Comparison of ENCODE assay signal across 8 cellular contexts in genomic region chr14:104799657-104800599, GRCh38. TPM values are rescaled to one million over a fixed set of nuclear protein-coding genes. Genes with fewer than 3 reads are reported as not detected.
DNase-seq lines count a peak whose midpoint lies in the region; ATAC-seq, FAIRE-seq and TF ChIP-seq lines count a peak whose summit lies in the region.

No MANE protein-coding gene starts in this region.

- TF ChIP-seq POLR2A in endothelial cell of umbilical vein (IDR thresholded peaks at IDR 0.05; ENCODE audit: low read depth, low read length) = no peak

- H2AFZ ChIP-seq in endothelial cell of umbilical vein (ENCODE audit: low read depth, low read length) = peak overlapping the region; percentile 41

- peaks cover 3% of the 10 kb centered on the region for H3K4me1 ChIP-seq in HEK293 (ENCODE audit: control insufficient read depth, insufficient read depth, low read length)
- peaks cover 7% of the 10 kb centered on the region for H3K4me1 ChIP-seq in endothelial cell of umbilical vein (ENCODE audit: control insufficient read depth, extremely low read depth, insufficient read depth, low read length)

- no peaks in the 10 kb centered on the region for H3K36me3 ChIP-seq in HEK293 (ENCODE audit: control insufficient read depth in 2 of 2, insufficient read depth in 1 of 2, low read length in 2 of 2)
- H3K36me3 ChIP-seq in endothelial cell of umbilical vein (ENCODE audit: control insufficient read depth in 2 of 2, extremely low read depth in 1 of 2, insufficient read depth in 2 of 2, low read length in 2 of 2) = no peaks in the 10 kb centered on the region

- intact Hi-C loops in endothelial cell of umbilical vein (cut with micrococcal nuclease) = loop anchor here (2.0 kb wide), 1 partner anchor 47 kb away; the partner anchor contains the start of gene SIVA1

- no peaks in the 10 kb centered on the region for H3K9me3 ChIP-seq in HEK293 (ENCODE audit: control insufficient read depth, insufficient read depth, low read depth, low read length)
- no peaks in the 10 kb centered on the region for H3K9me3 ChIP-seq in endothelial cell of umbilical vein (replicated peaks; ENCODE audit: control insufficient read depth, insufficient read depth, low read length)

- no peak for FAIRE-seq in endothelial cell of umbilical vein (lab: Jason Lieb, UNC)

- no peaks in the 10 kb centered on the region for H3K9me1 ChIP-seq in endothelial cell of umbilical vein (replicated peaks; ENCODE audit: control insufficient read depth, extremely low read depth, insufficient read depth, low read length)

- TF ChIP-seq CTCF in HEK293 (tag by site-specific recombination; IDR thresholded peaks at IDR 0.05) (peak; percentile 39; the same call in 1 of the 2 replicates), endothelial cell of umbilical vein (IDR thresholded peaks at IDR 0.05; ENCODE audit: extremely low read depth in 1 of 2, insufficient read depth in 1 of 2, low read depth in 1 of 2, low read length in 2 of 2) (peak; percentile 10 to 51)

- DNase-seq in GDM1 (lab: John Stamatoyannopoulos, UW) (peak; percentile 59), NCI-H69 (lab: John Stamatoyannopoulos, UW) (peak; percentile 90), endothelial cell of umbilical vein (ENCODE audit: low read depth, low spot score) (peak; percentile 62), midbrain (lab: John Stamatoyannopoulos, UW) (peak; percentile 47)
- peak; percentile 86 for DNase-seq in activated CD8-positive, alpha-beta memory T cell treated with anti-CD3 and anti-CD28 coated beads, Interleukin-2, amount 50 U/mL, for 4 hours
- peak; percentile 57 to 67 for DNase-seq in stimulated activated CD8-positive, alpha-beta memory T cell treated with anti-CD3 and anti-CD28 coated beads, Interleukin-4, amount 100 ng/mL, for 1 hour (ENCODE audit: low read depth in 2 of 2, low spot score in 1 of 2)

- no peaks in the 10 kb centered on the region for H3K27me3 ChIP-seq in endothelial cell of umbilical vein (ENCODE audit: control insufficient read depth in 2 of 2, insufficient read depth in 2 of 2, low read length in 2 of 2)

- peaks cover 2% of the 10 kb centered on the region for H3K79me2 ChIP-seq in endothelial cell of umbilical vein (ENCODE audit: control insufficient read depth, insufficient read depth, low read length)

- H3K27ac ChIP-seq in HEK293 (ENCODE audit: extremely low read depth, low read depth, low read length) (no peak overlapping the region; the same call in 1 of the 2 replicates), endothelial cell of umbilical vein (ENCODE audit: insufficient read depth, low read depth, low read length) (no peak overlapping the region)

- no peak for ATAC-seq in HG03025 (IDR thresholded peaks at IDR 0.05; ENCODE audit: low FRiP score, unreplicated experiment)

- peak overlapping the region; percentile 43; the same call in 1 of the 2 replicates for H3K4me3 ChIP-seq in HEK293 (ENCODE audit: low read depth, low read length)
- peak overlapping the region in 1 of 3 experiments; percentile 71 for H3K4me3 ChIP-seq in endothelial cell of umbilical vein (replicated peaks in 1 of 3; ENCODE audit: insufficient read depth in 1 of 3, low read depth in 1 of 3, low read length in 3 of 3)

- POLR2A ChIA-PET in HEK293 (lab: Yijun Ruan, JAX) (interaction anchor here (1.6 kb wide), 1 partner anchor 27 kb away, joined by 7 read pairs; no protein-coding TSS in a partner anchor), endothelial cell of umbilical vein (lab: Charles Lee) (no interaction called here)

- CTCF ChIA-PET in HEK293 (lab: Yijun Ruan, JAX) (no interaction called here), endothelial cell of umbilical vein (lab: Charles Lee) (interaction anchor here (1.2 to 1.7 kb wide), 4 partner anchors 8 to 47 kb away, joined by 4 to 17 read pairs (median 6); partner anchors contain the start of gene SIVA1)

- dilution Hi-C loops in endothelial cell of umbilical vein (cut with MboI; ENCODE audit: extremely low pct_ligation_motif_present, low sequenced_read_pairs) = no loop called here

- no TSS peak for BruUV-seq in endothelial cell of umbilical vein (replicated peaks; lab: Mats Ljungman, UMichigan)

- H3K4me2 ChIP-seq in endothelial cell of umbilical vein (ENCODE audit: insufficient read depth, low read length) = peak overlapping the region; percentile 7

- peak overlapping the region; percentile 10 for H3K9ac ChIP-seq in endothelial cell of umbilical vein (replicated peaks; ENCODE audit: extremely low read depth, insufficient read depth, low read length)

- H4K20me1 ChIP-seq in endothelial cell of umbilical vein (replicated peaks; ENCODE audit: control insufficient read depth, extremely low read depth, insufficient read depth, low read length) = no peaks in the 10 kb centered on the region

TF ChIP-seq in HEK293, 187 proteins besides CTCF, POLR2A, EP300 and RAD21 (continues in another document):
- no peak for TF ChIP-seq ZNF174 (tag by site-specific recombination; IDR thresholded peaks at IDR 0.05)
- TF ChIP-seq ZIC2 (tag by site-specific recombination; IDR thresholded peaks at IDR 0.05) = peak; percentile 59
- TF ChIP-seq KLF16 (tag by site-specific recombination; IDR thresholded peaks at IDR 0.05) = 0 out of 2 replicates have a peak, but pooled peaks have one; percentile 27
- no peak for TF ChIP-seq ZSCAN5A (tag by site-specific recombination; IDR thresholded peaks at IDR 0.05)
- peak; percentile 66 for TF ChIP-seq KLF9 (tag by site-specific recombination; IDR thresholded peaks at IDR 0.05; ENCODE audit: low read depth)
- TF ChIP-seq ZNF600 (tag by site-specific recombination; IDR thresholded peaks at IDR 0.05) = peak; percentile 82
- peak; percentile 70; the same call in 1 of the 2 replicates for TF ChIP-seq KLF8 (tag by site-specific recombination; IDR thresholded peaks at IDR 0.05)

TF ChIP-seq in endothelial cell of umbilical vein, 7 proteins besides CTCF, POLR2A, EP300 and RAD21:
- TF ChIP-seq POLR2AphosphoS5 (IDR thresholded peaks at IDR 0.05; ENCODE audit: insufficient read depth, low read depth, low read length) (peak; percentile 31), GATA2 (IDR thresholded peaks at IDR 0.05; ENCODE audit: insufficient read depth, insufficient read length, low read depth, low read length) (no peak)

RNA-seq across cellular contexts. Expression of gene ZBTB42, which starts 1.0 kb away (rescaled TPM):
- 3.8 and 4.0 TPM in 2 replicates for total RNA-seq in endothelial cell of umbilical vein
- polyA plus RNA-seq in endothelial cell of umbilical vein = 3.1 and 3.8 TPM in 2 replicates
- 1.8 and 2.4 TPM in 2 replicates for polyA plus RNA-seq in endothelial cell of umbilical vein (2011; cell fraction: cytosol; rRNA removed)
- 1.2 and 1.3 TPM in 2 replicates for polyA plus RNA-seq in endothelial cell of umbilical vein (2011; cell fraction: nucleus; rRNA removed)
- 2.0 and 2.6 TPM in 2 replicates for polyA plus RNA-seq in endothelial cell of umbilical vein (2012)
- polyA minus RNA-seq in endothelial cell of umbilical vein = 3.2 and 5.6 TPM in 2 replicates
- 2.8 TPM for polyA minus RNA-seq in endothelial cell of umbilical vein (2011; cell fraction: cytosol; rRNA and poly(A)+ RNA removed)
- 1.8 and 2.3 TPM in 2 replicates for polyA minus RNA-seq in endothelial cell of umbilical vein (2011; cell fraction: nucleus; rRNA and poly(A)+ RNA removed)

RNA-seq across cellular contexts. Expression of gene AKT1, which starts 4.4 kb away (rescaled TPM):
- total RNA-seq in endothelial cell of umbilical vein = 172 and 191 TPM in 2 replicates
- 177 and 186 TPM in 2 replicates for polyA plus RNA-seq in endothelial cell of umbilical vein
- 174 and 199 TPM in 2 replicates for polyA plus RNA-seq in endothelial cell of umbilical vein (2011; cell fraction: cytosol; rRNA removed)
- polyA plus RNA-seq in endothelial cell of umbilical vein (2011; cell fraction: nucleus; rRNA removed) = 309 and 317 TPM in 2 replicates
- polyA plus RNA-seq in endothelial cell of umbilical vein (2012) = 128 and 150 TPM in 2 replicates
- polyA minus RNA-seq in endothelial cell of umbilical vein = 156 and 177 TPM in 2 replicates
- 85.6 TPM for polyA minus RNA-seq in endothelial cell of umbilical vein (2011; cell fraction: cytosol; rRNA and poly(A)+ RNA removed)
- 52.5 and 66.6 TPM in 2 replicates for polyA minus RNA-seq in endothelial cell of umbilical vein (2011; cell fraction: nucleus; rRNA and poly(A)+ RNA removed)

RNA-seq across cellular contexts. Expression of gene SIVA1, which starts 47.0 kb away (rescaled TPM):
- total RNA-seq in endothelial cell of umbilical vein = 92.7 and 101 TPM in 2 replicates
- polyA plus RNA-seq in endothelial cell of umbilical vein = 299 and 364 TPM in 2 replicates
- 142 and 221 TPM in 2 replicates for polyA plus RNA-seq in endothelial cell of umbilical vein (2011; cell fraction: cytosol; rRNA removed)
- 95.9 and 108 TPM in 2 replicates for polyA plus RNA-seq in endothelial cell of umbilical vein (2011; cell fraction: nucleus; rRNA removed)
- polyA plus RNA-seq in endothelial cell of umbilical vein (2012) = 63.8 and 64.6 TPM in 2 replicates
- 29.5 and 35.8 TPM in 2 replicates for polyA minus RNA-seq in endothelial cell of umbilical vein
- 107 TPM for polyA minus RNA-seq in endothelial cell of umbilical vein (2011; cell fraction: cytosol; rRNA and poly(A)+ RNA removed)
- 20.2 and 24.8 TPM in 2 replicates for polyA minus RNA-seq in endothelial cell of umbilical vein (2011; cell fraction: nucleus; rRNA and poly(A)+ RNA removed)
